Comparison of ENCODE assay signal across 1 cellular context in genomic region chr9:87678650-87679355, GRCh38.
TF ChIP-seq lines count a peak whose summit lies in the region.

No MANE protein-coding gene starts in this region.

TF ChIP-seq in GM23338, 12 proteins besides CTCF, POLR2A, EP300 and RAD21 (continued from another document):
- no peak for TF ChIP-seq ETS1 (IDR thresholded peaks at IDR 0.05)
